ENCODE assay signal across 8 cellular contexts in genomic region chr11:13962562-13963168, GRCh38. TPM values are rescaled to one million over a fixed set of nuclear protein-coding genes. Genes with fewer than 3 reads are reported as not detected.
DNase-seq lines count a peak whose midpoint lies in the region; ATAC-seq, FAIRE-seq and TF ChIP-seq lines count a peak whose summit lies in the region.

TSS of gene SPON1 (plus strand) at chr11:13962723. CDS start at chr11:13962905, 182 bp downstream.

- TF ChIP-seq POLR2A in H1 (IDR thresholded peaks at IDR 0.05; ENCODE audit: control extremely low read depth in 1 of 2, low read depth in 2 of 2, low read length in 2 of 2), result no peak

- in situ Hi-C loops in GM23248 (cut with MboI), result loop anchor here (5.0 to 10.0 kb wide), 2 partner anchors 182 to 285 kb away; no protein-coding TSS in a partner anchor

- H3K79me2 ChIP-seq in GM23248 (ENCODE audit: insufficient read depth), result no peaks in the 10 kb centered on the region
- no peaks in the 10 kb centered on the region for H3K79me2 ChIP-seq in H1 (ENCODE audit: control insufficient read depth in 1 of 2, insufficient read depth in 2 of 2, low read length in 2 of 2)

- H2BK120ac ChIP-seq in H1 (replicated peaks; ENCODE audit: low read depth, low read length), result no peak within 1 kb of the TSS

- DNase-seq in GM23248 (peak; percentile 53), H1 (ENCODE audit: low read depth in 1 of 2, low spot score in 2 of 2) (peak in 1 of 2 experiments; percentile 77), cortex of kidney (lab: John Stamatoyannopoulos, UW) (no peak), NCI-H2029 (lab: John Stamatoyannopoulos, UW) (no peak)
- DNase-seq in activated CD4-positive, alpha-beta T cell treated with anti-CD3 and anti-CD28 coated beads, Interleukin-2, amount 50 U/mL, for 24 hours (ENCODE audit: low read depth in 1 of 2, low spot score in 1 of 2), result peak; percentile 15 to 20

- H2BK12ac ChIP-seq in H1 (ENCODE audit: low read depth, low read length), result peak within 1 kb of the TSS; percentile 70; the same call in 1 of the 2 replicates

- H3K36me3 ChIP-seq in GM23248 (ENCODE audit: low read depth) (no peaks in the 10 kb centered on the region), H1 (ENCODE audit: control insufficient read depth in 2 of 4, insufficient read depth in 4 of 4, low read length in 3 of 4) (no peaks in the 10 kb centered on the region; a peak in 1 of 8 replicates), mucosa of rectum (ENCODE audit: control insufficient read depth in 2 of 2, insufficient read depth in 2 of 2, low read length in 2 of 2) (no peaks in the 10 kb centered on the region)

- peak in 1 of 2 experiments; percentile 0; a peak in 1 of 4 replicates for TF ChIP-seq RAD21 in H1 (IDR thresholded peaks at IDR 0.05 in 1 of 2, conservative IDR thresholded peaks at IDR 0.05 in 1 of 2; ENCODE audit: low read depth in 2 of 2, low read length in 2 of 2)

- peak within 1 kb of the TSS; percentile 34; the same call in 1 of the 2 replicates for H3K4me3 ChIP-seq in GM23248
- peak within 1 kb of the TSS; percentile 43 to 66 (median 60) for H3K4me3 ChIP-seq in H1 (ENCODE audit: extremely low read depth in 1 of 4, insufficient read depth in 2 of 4, low read depth in 3 of 4, low read length in 4 of 4)
- H3K4me3 ChIP-seq in mucosa of rectum (ENCODE audit: low read length in 2 of 2), result peak within 1 kb of the TSS; percentile 75 to 88

- H4K8ac ChIP-seq in H1 (ENCODE audit: extremely low read depth, insufficient read depth, low read length), result peak within 1 kb of the TSS; percentile 51

- H3K56ac ChIP-seq in H1 (replicated peaks; ENCODE audit: insufficient read length, low read depth, low read length), result no peak within 1 kb of the TSS

- no peak within 1 kb of the TSS for H2BK20ac ChIP-seq in H1 (ENCODE audit: low read length)

- H2BK5ac ChIP-seq in H1 (ENCODE audit: low read depth, low read length), result peak within 1 kb of the TSS; percentile 21; the same call in 1 of the 2 replicates

- 1 to 4% methylated on average over 71 to 74 of the region's 74 CpGs for WGBS in GM23248 (ENCODE audit: low coverage in 1 of 2, low lambda C conversion rate in 2 of 2, missing lambda C conversion rate in 2 of 2), 2 experiments
- WGBS in H1 (ENCODE audit: extremely low coverage in 1 of 2, insufficient coverage in 1 of 2, insufficient read length in 1 of 2, insufficient replicate concordance in 2 of 2, low coverage in 1 of 2, low lambda C conversion rate in 2 of 2, missing lambda C conversion rate in 1 of 2), 2 experiments, result 2% methylated on average over 56 of the region's 74 CpGs; no CpG with 5 or more reads in 1 of the 2 experiments

- no peak within 1 kb of the TSS for H3K27ac ChIP-seq in GM23248
- no peak within 1 kb of the TSS for H3K27ac ChIP-seq in H1 (ENCODE audit: low read depth, low read length)
- peak within 1 kb of the TSS; percentile 84 to 85 for H3K27ac ChIP-seq in mucosa of rectum (ENCODE audit: low read depth in 2 of 2, low read length in 2 of 2)

- no peak for ATAC-seq in GM18867 (IDR thresholded peaks at IDR 0.05; ENCODE audit: unreplicated experiment)

- CTCF ChIA-PET in H1 (lab: Charles Lee; ENCODE audit: partially characterized antibody), result interaction anchor here (0.9 to 11.3 kb wide), 19 partner anchors 8 to 299 kb away, joined by 3 to 101 read pairs (median 4); no protein-coding TSS in a partner anchor

- FAIRE-seq in H1 (lab: Jason Lieb, UNC), result no peak

- H2BK15ac ChIP-seq in H1 (ENCODE audit: low read length), result peak within 1 kb of the TSS; percentile 72; the same call in 1 of the 2 replicates

- no peaks in the 10 kb centered on the region for H3K79me1 ChIP-seq in H1 (ENCODE audit: low read depth, low read length)

- H3K23me2 ChIP-seq in H1 (ENCODE audit: low read depth, low read length), result peaks cover 22% of the 10 kb centered on the region; the same call in 1 of the 2 replicates

- H3K27me3 ChIP-seq in GM23248 (replicated peaks; ENCODE audit: insufficient read depth) (peaks cover 82% of the 10 kb centered on the region), H1 (replicated peaks in 1 of 4; ENCODE audit: control insufficient read depth in 3 of 4, extremely low read depth in 1 of 4, insufficient read depth in 3 of 4, low read length in 3 of 4) (peaks cover 37 to 70% (median 56%) of the 10 kb centered on the region in 4 experiments), mucosa of rectum (ENCODE audit: control insufficient read depth in 2 of 2, insufficient read depth in 2 of 2, low read length in 2 of 2) (peaks cover 0 to 3% of the 10 kb centered on the region in 2 donors)

- H3K4me2 ChIP-seq in GM23248 (ENCODE audit: unreplicated experiment) (peak within 1 kb of the TSS; percentile 62), H1 (ENCODE audit: insufficient read depth in 1 of 2, low read depth in 2 of 2, low read length in 2 of 2) (peak within 1 kb of the TSS; percentile 79 to 99)

- H2AK5ac ChIP-seq in H1 (ENCODE audit: low read depth, low read length), result no peak within 1 kb of the TSS

- H4K91ac ChIP-seq in H1 (replicated peaks; ENCODE audit: insufficient read length, low read length), result no peak within 1 kb of the TSS

- H4K20me1 ChIP-seq in GM23248 (ENCODE audit: insufficient read depth), result no peaks in the 10 kb centered on the region
- no peaks in the 10 kb centered on the region for H4K20me1 ChIP-seq in H1 (replicated peaks in 1 of 2; ENCODE audit: control insufficient read depth in 1 of 2, insufficient read depth in 2 of 2, low read length in 2 of 2)

- H3K23ac ChIP-seq in H1 (ENCODE audit: insufficient read length), result no peak within 1 kb of the TSS

- no peaks in the 10 kb centered on the region for H3K9me2 ChIP-seq in GM23248 (ENCODE audit: insufficient read depth)

- TF ChIP-seq CTCF in H1 (IDR thresholded peaks at IDR 0.05; ENCODE audit: control extremely low read depth in 1 of 3, insufficient read depth in 1 of 3, low read depth in 1 of 3, low read length in 3 of 3) (no peak), subcutaneous adipose tissue (IDR thresholded peaks at IDR 0.05; ENCODE audit: low read depth) (no peak)

- no peak for TF ChIP-seq EP300 in H1 (IDR thresholded peaks at IDR 0.05; ENCODE audit: borderline replicate concordance in 1 of 2, low read depth in 2 of 2, low read length in 2 of 2)

- H4K5ac ChIP-seq in H1 (ENCODE audit: insufficient read length, low read depth, low read length), result no peak within 1 kb of the TSS

- no peak within 1 kb of the TSS for H3K9ac ChIP-seq in GM23248
- peak within 1 kb of the TSS in 1 of 4 experiments; percentile 18; a peak in 2 of 7 replicates for H3K9ac ChIP-seq in H1 (replicated peaks in 1 of 4; ENCODE audit: extremely low read depth in 1 of 4, low read depth in 3 of 4, low read length in 3 of 4)
- H3K9ac ChIP-seq in mucosa of rectum (ENCODE audit: low read depth in 1 of 2, low read length in 2 of 2), result peak within 1 kb of the TSS; percentile 61 to 88

- H3F3A ChIP-seq in GM23248 (ENCODE audit: insufficient read depth), result no peaks in the 10 kb centered on the region

- no peak within 1 kb of the TSS for H3K14ac ChIP-seq in H1 (ENCODE audit: insufficient read length)

- H2AFZ ChIP-seq in GM23248 (peak within 1 kb of the TSS; percentile 43), H1 (ENCODE audit: low read length) (peak within 1 kb of the TSS; percentile 64)

- H3K4me1 ChIP-seq in GM23248 (ENCODE audit: insufficient read depth) (no peaks in the 10 kb centered on the region), H1 (replicated peaks in 1 of 4; ENCODE audit: control insufficient read depth in 3 of 4, insufficient read depth in 4 of 4, low read length in 3 of 4) (peaks cover 5 to 31% (median 18%) of the 10 kb centered on the region in 4 experiments), mucosa of rectum (ENCODE audit: control insufficient read depth in 2 of 2, insufficient read depth in 2 of 2, low read length in 2 of 2) (peaks cover 25 to 41% of the 10 kb centered on the region in 2 donors)

- no peaks in the 10 kb centered on the region for H3K9me3 ChIP-seq in GM23248 (ENCODE audit: low read depth)
- H3K9me3 ChIP-seq in H1 (ENCODE audit: insufficient read depth in 2 of 2, low read depth in 1 of 2, low read length in 1 of 2), result no peaks in the 10 kb centered on the region
- H3K9me3 ChIP-seq in mucosa of rectum (ENCODE audit: control insufficient read depth in 2 of 2, low read length in 2 of 2), result no peaks in the 10 kb centered on the region

- no peak within 1 kb of the TSS for H3K4ac ChIP-seq in H1 (replicated peaks; ENCODE audit: insufficient read length, low read depth, low read length)

- peak within 1 kb of the TSS; percentile 86 for H3K18ac ChIP-seq in H1 (ENCODE audit: extremely low read depth, low read length)

- POLR2A ChIA-PET in H1 (lab: Charles Lee; ENCODE audit: partially characterized antibody), result no interaction called here

TF ChIP-seq in H1, 55 proteins besides CTCF, POLR2A, EP300 and RAD21 (continues in another document):
- TF ChIP-seq SAP30 (IDR thresholded peaks at IDR 0.05; ENCODE audit: insufficient read depth, insufficient replicate concordance, low read length), result no peak
- TF ChIP-seq EZH2 (IDR thresholded peaks at IDR 0.05; ENCODE audit: low read depth, low read length, severe bottlenecking), result peak; percentile 93
- TF ChIP-seq SP1 (IDR thresholded peaks at IDR 0.05; ENCODE audit: low read depth, low read length), result no peak
- TF ChIP-seq TEAD4 (IDR thresholded peaks at IDR 0.05; ENCODE audit: low read depth, low read length), result no peak
- no peak for TF ChIP-seq BCL11A (IDR thresholded peaks at IDR 0.05; ENCODE audit: low read depth in 2 of 2, low read length in 2 of 2)
- no peak for TF ChIP-seq PHF8 (conservative IDR thresholded peaks at IDR 0.05; ENCODE audit: low read depth, low read length)
- no peak for TF ChIP-seq RFX5 (IDR thresholded peaks at IDR 0.05; ENCODE audit: borderline replicate concordance, low read depth, low read length)
- TF ChIP-seq KDM5A (IDR thresholded peaks at IDR 0.05; ENCODE audit: low read length), result no peak
- peak; percentile 86 for TF ChIP-seq MAX (IDR thresholded peaks at IDR 0.05)
- 0 out of 2 replicates have a peak, but pooled peaks have one; percentile 16 for TF ChIP-seq TAF1 (IDR thresholded peaks at IDR 0.05; ENCODE audit: low read depth, low read length)

RNA-seq across cellular contexts. Expression of gene SPON1, which starts in this region (rescaled TPM):
- 2.4 and 3.7 TPM in 2 replicates for total RNA-seq in GM23248 (2014; rRNA removed; shearing (Covaris generic))
- polyA plus RNA-seq in GM23248 (2016; fragmentation: Nextera tagmentation; extraction: Ambion mirVana), result 3.8 and 5.4 TPM in 2 replicates
- total RNA-seq in H1 (2021; fragmentation: NEBNext Ultra II Directional; extraction: Animal tissue kit (Norgen Biotek cat#: 25700)), result 4.3 and 5.4 TPM in 2 replicates
- 1.5 and 2.0 TPM in 2 replicates for polyA plus RNA-seq in H1 (2011; rRNA removed)
- 2.3 TPM for polyA plus RNA-seq in H1 (2011; cell fraction: cytosol; rRNA removed)
- polyA plus RNA-seq in H1 (2011; cell fraction: nucleus; rRNA removed), result 3.5 TPM
- 2.6 to 3.4 TPM (median 2.6 TPM) in 4 replicates for polyA plus RNA-seq in H1 (2012, experiment 1 of 2)
- 0.96 TPM for polyA plus RNA-seq in H1 (2012, experiment 2 of 2)
- polyA plus RNA-seq in H1 (2013, experiment 1 of 2), result 5.7 TPM
- 5.9 TPM for polyA plus RNA-seq in H1 (2013, experiment 2 of 2)
- 3.6 and 4.6 TPM in 2 replicates for polyA minus RNA-seq in H1 (2011; rRNA and poly(A)+ RNA removed)
- polyA minus RNA-seq in H1 (2011; cell fraction: cytosol; rRNA and poly(A)+ RNA removed), result 2.7 TPM
- 2.4 TPM for polyA minus RNA-seq in H1 (2011; cell fraction: nucleus; rRNA and poly(A)+ RNA removed)
- total RNA-seq in subcutaneous adipose tissue, result 100 to 1,000 TPM in 2 of 4 donors, 10 to 100 TPM in 2; 58.5 to 344 (median 105) TPM

Comparison
In these comparisons a context has a peak if more than half of its experiments do, and no peak if none do; other contexts are left out.
1. DNase-seq: peak in GM23248 (single experiment) and activated CD4-positive, alpha-beta T cell treated with anti-CD3 and anti-CD28 coated beads, Interleukin-2, amount 50 U/mL, for 24 hours (2 of 2); none in cortex of kidney (single experiment) and NCI-H2029 (single experiment).
2. H3K27ac ChIP-seq: peak in mucosa of rectum (2 of 2); none in GM23248 (single experiment) and H1 (single experiment).
3. Peak in every context shown above with its lines, with median percentiles within 50 percentile points of each other: H3K4me3 ChIP-seq.